In the genomic region with DNA sequence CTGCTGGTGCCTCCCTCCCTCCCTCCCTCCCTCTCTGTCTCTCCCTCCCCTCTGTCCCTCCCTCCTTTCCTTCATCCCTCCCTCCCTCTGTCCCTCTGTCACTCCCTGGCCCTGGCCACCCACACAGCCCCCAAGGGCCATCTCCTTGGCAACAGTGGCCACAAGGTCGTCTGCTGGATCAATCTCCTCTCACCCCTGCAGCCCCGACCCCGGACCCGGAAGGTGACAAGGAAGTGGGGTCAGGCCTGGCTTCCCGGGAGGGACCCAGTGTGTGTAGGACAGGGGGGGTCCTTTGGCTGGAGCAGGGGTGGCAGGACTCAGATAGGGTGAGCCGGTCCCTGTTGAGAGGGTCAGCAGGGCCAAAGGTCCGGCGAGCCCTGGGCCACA, we compare ENCODE assay signal across 23 cellular contexts.
"Had no signal": no experiment of that assay in that cellular context is flagged by ENCODE, and none has a peak within 500 bp of the region (broad histone marks: within the 10 kb centered on the region; RNA-seq: fewer than 3 reads in every experiment).

No MANE protein-coding gene starts in this region.

- DNase-seq: activated CD4-positive, alpha-beta T cell treated with anti-CD3 and anti-CD28 coated beads, Interleukin-2, amount 10 ng/mL, durations not matched to agents 24 days and 14 days; activated CD4-positive, CD25-positive, alpha-beta regulatory T cell treated with anti-CD3 and anti-CD28 coated beads, Interleukin-2, amount 50 U/mL, for 72 hours; activated CD8-positive, alpha-beta T cell treated with anti-CD3 and anti-CD28 coated beads for 36 hours; activated gamma-delta T cell treated with Interleukin-2 at 50 U/mL for 16 hours; activated naive CD4-positive, alpha-beta T cell treated with anti-CD3 and anti-CD28 coated beads, Interleukin-2, amount 50 U/mL, for 16 hours; activated T-cell treated with anti-CD3 and anti-CD28 coated beads, Interleukin-2, amount 50 U/mL, for 4 hours; amniotic stem cell; caudate nucleus; cortex of kidney; effector memory CD8-positive, alpha-beta T cell; left cardiac atrium; mammary epithelial cell; naive B cell; stimulated activated naive CD8-positive, alpha-beta T cell treated with anti-CD3 and anti-CD28 coated beads, Interleukin-15, Interleukin-2, amounts not matched to agents 100 U/mL and 50 U/mL, for 24 hours; T-helper 2 cell; trophoblast cell had no signal

- ATAC-seq: activated CD8-positive, alpha-beta T cell treated with anti-CD3 and anti-CD28 coated beads for 36 hours; activated T-cell treated with anti-CD3 and anti-CD28 coated beads, Interleukin-2, amount 50 U/mL, for 4 hours; activated T-helper 17 cell treated with anti-CD3 and anti-CD28 coated beads, Interleukin-2, amount 50 U/mL, for 72 hours; effector memory CD8-positive, alpha-beta T cell; left cardiac atrium; stimulated activated naive CD8-positive, alpha-beta T cell treated with anti-CD3 and anti-CD28 coated beads, Interleukin-15, Interleukin-2, amounts not matched to agents 100 U/mL and 50 U/mL, for 24 hours had no signal

- FAIRE-seq: astrocyte, endothelial cell of umbilical vein, urothelium cell line had no signal

- H3K9me3 Mint-ChIP-seq: activated CD4-positive, alpha-beta T cell treated with anti-CD3 and anti-CD28 coated beads, Interleukin-2, amount 10 ng/mL, durations not matched to agents 24 days and 14 days; activated CD8-positive, alpha-beta T cell treated with anti-CD3 and anti-CD28 coated beads for 36 hours; activated T-cell treated with anti-CD3 and anti-CD28 coated beads, Interleukin-2, amount 50 U/mL, for 4 hours; activated T-helper 17 cell treated with anti-CD3 and anti-CD28 coated beads, Interleukin-2, amount 50 U/mL, for 72 hours; effector memory CD8-positive, alpha-beta T cell had no signal

- H3K79me2 ChIP-seq: parathyroid adenoma had no signal

- H3K4me3 Mint-ChIP-seq: activated CD4-positive, alpha-beta T cell treated with anti-CD3 and anti-CD28 coated beads, Interleukin-2, amount 10 ng/mL, durations not matched to agents 24 days and 14 days; activated CD8-positive, alpha-beta T cell treated with anti-CD3 and anti-CD28 coated beads for 36 hours; activated T-cell treated with anti-CD3 and anti-CD28 coated beads, Interleukin-2, amount 50 U/mL, for 4 hours; activated T-helper 17 cell treated with anti-CD3 and anti-CD28 coated beads, Interleukin-2, amount 50 U/mL, for 72 hours; effector memory CD8-positive, alpha-beta T cell had no signal

- H3K9ac ChIP-seq: parathyroid adenoma had no signal

- H3K4me1 ChIP-seq: parathyroid adenoma had no signal

- H3K27ac ChIP-seq: parathyroid adenoma, right atrium auricular region, thoracic aorta had no signal

- H2AFZ ChIP-seq: parathyroid adenoma had no signal

- H3K27ac Mint-ChIP-seq: activated CD4-positive, alpha-beta T cell treated with anti-CD3 and anti-CD28 coated beads, Interleukin-2, amount 10 ng/mL, durations not matched to agents 24 days and 14 days; activated CD8-positive, alpha-beta T cell treated with anti-CD3 and anti-CD28 coated beads for 36 hours; activated T-helper 17 cell treated with anti-CD3 and anti-CD28 coated beads, Interleukin-2, amount 50 U/mL, for 72 hours; effector memory CD8-positive, alpha-beta T cell had no signal

- H3K4me3 ChIP-seq: right atrium auricular region, thoracic aorta had no signal

- H3K4me1 Mint-ChIP-seq: activated T-helper 17 cell treated with anti-CD3 and anti-CD28 coated beads, Interleukin-2, amount 50 U/mL, for 72 hours had no signal

- H3K36me3 ChIP-seq: right atrium auricular region, thoracic aorta had no signal

- H3K9me3 ChIP-seq: right atrium auricular region, thoracic aorta had no signal
